In the genomic region with DNA sequence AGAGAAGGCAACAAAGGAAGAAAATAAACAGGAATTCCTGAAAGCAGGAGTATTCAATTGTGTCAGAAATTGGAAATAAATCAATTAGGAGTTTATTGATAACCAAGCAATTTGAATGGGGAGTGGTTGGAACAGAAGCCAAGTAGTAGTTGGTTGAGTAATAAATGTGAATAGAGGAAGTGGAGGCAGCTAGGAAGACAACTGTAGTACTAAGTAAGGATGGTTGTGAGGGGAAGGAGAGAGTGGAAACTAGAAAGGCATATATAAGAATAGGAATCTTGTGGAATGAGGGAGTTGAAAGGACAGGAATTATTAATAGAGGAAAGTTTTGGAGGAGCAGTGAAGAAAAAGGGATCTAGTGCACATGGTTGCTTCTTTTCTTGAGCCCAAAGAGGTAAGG, we compare ENCODE assay signal across 2 cellular contexts.
TF ChIP-seq lines count a peak whose summit lies in the region.

No MANE protein-coding gene starts in this region.

TF ChIP-seq in K562, 482 proteins besides CTCF, POLR2A, EP300 and RAD21:
- TF ChIP-seq SPI1 (IDR thresholded peaks at IDR 0.05; ENCODE audit: borderline replicate concordance, low read depth, low read length): peak; percentile 74
- TF ChIP-seq POLR3A (IDR thresholded peaks at IDR 0.05; ENCODE audit: borderline replicate concordance, extremely low read depth, insufficient read depth, insufficient read length): no peak

TF ChIP-seq in SK-N-SH treated with all-trans-retinoic acid at 6 μM for 48 hours, 23 proteins besides CTCF, POLR2A, EP300 and RAD21:
- TF ChIP-seq, protein P1, sequence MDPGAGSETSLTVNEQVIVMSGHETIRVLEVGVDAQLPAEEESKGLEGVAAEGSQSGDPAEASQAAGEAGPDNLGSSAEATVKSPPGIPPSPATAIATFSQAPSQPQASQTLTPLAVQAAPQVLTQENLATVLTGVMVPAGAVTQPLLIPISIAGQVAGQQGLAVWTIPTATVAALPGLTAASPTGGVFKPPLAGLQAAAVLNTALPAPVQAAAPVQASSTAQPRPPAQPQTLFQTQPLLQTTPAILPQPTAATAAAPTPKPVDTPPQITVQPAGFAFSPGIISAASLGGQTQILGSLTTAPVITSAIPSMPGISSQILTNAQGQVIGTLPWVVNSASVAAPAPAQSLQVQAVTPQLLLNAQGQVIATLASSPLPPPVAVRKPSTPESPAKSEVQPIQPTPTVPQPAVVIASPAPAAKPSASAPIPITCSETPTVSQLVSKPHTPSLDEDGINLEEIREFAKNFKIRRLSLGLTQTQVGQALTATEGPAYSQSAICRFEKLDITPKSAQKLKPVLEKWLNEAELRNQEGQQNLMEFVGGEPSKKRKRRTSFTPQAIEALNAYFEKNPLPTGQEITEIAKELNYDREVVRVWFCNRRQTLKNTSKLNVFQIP (CRISPR knock-in tag; IDR thresholded peaks at IDR 0.05; ENCODE audit: borderline replicate concordance, low read depth): no peak
- TF ChIP-seq ISL1 (CRISPR knock-in tag; IDR thresholded peaks at IDR 0.05): no peak
- no peak for TF ChIP-seq ZC3H10 (CRISPR knock-in tag; IDR thresholded peaks at IDR 0.05)
- no peak for TF ChIP-seq ZFP30 (CRISPR knock-in tag; IDR thresholded peaks at IDR 0.05)
- no peak for TF ChIP-seq ZNF8 (CRISPR knock-in tag; IDR thresholded peaks at IDR 0.05)
- no peak for TF ChIP-seq BACH2 (CRISPR knock-in tag; IDR thresholded peaks at IDR 0.05; ENCODE audit: borderline replicate concordance)
- no peak for TF ChIP-seq PPARA (CRISPR knock-in tag; IDR thresholded peaks at IDR 0.05; ENCODE audit: borderline replicate concordance)
- no peak for TF ChIP-seq ESRRG (CRISPR knock-in tag; IDR thresholded peaks at IDR 0.05)
- no peak for TF ChIP-seq TSHZ2 (CRISPR knock-in tag; IDR thresholded peaks at IDR 0.05)
- no peak for TF ChIP-seq RARB (CRISPR knock-in tag; IDR thresholded peaks at IDR 0.05)
- no peak for TF ChIP-seq ZNF565 (CRISPR knock-in tag; conservative IDR thresholded peaks at IDR 0.05; ENCODE audit: low read depth)
- TF ChIP-seq TOX (CRISPR knock-in tag; IDR thresholded peaks at IDR 0.05; ENCODE audit: borderline replicate concordance): no peak
- no peak for TF ChIP-seq CSDC2 (CRISPR knock-in tag; IDR thresholded peaks at IDR 0.05)
- no peak for TF ChIP-seq TCF4 (CRISPR knock-in tag; IDR thresholded peaks at IDR 0.05; ENCODE audit: borderline replicate concordance)
- TF ChIP-seq ARNTL (CRISPR knock-in tag; IDR thresholded peaks at IDR 0.05; ENCODE audit: borderline replicate concordance, low read depth): no peak
